Comparison of ENCODE assay signal across 7 cellular contexts in the genomic region with DNA sequence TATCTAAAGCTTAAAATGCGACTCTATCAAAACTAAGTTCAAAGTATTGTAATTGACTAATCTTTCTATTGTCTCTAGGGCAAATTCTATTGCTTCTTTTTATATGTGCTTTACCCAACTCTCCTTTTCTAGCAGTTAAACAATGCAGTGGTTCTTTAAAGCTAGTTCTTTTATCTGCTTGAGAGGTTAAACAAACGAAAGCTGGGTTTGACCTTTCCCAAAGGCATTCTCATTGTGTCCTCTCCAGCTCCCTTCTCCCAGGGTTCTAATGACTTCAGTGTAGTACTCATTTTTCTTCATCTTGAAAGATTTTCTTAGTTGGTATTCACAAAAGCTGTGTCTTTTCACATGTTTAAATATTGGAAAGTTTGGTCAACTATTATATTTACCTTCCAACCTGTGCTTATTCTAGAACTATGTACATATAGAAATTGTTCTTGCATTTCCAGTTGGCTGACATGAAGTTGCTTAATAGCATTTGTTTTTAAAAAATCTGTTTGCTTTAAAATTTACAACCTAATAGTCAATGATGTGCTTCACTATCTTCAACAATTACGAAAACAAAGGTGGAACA. TPM values are rescaled to one million over a fixed set of nuclear protein-coding genes. Genes with fewer than 3 reads are reported as not detected.
DNase-seq lines count a peak whose midpoint lies in the region; ATAC-seq, FAIRE-seq and TF ChIP-seq lines count a peak whose summit lies in the region.

No MANE protein-coding gene starts in this region.

- H4K8ac ChIP-seq in trophoblast cell (ENCODE audit: low read depth, low read length): no peak overlapping the region

- no peak overlapping the region for H3K14ac ChIP-seq in trophoblast cell (ENCODE audit: low read length)

- H2BK120ac ChIP-seq in trophoblast cell (ENCODE audit: insufficient read depth, low read length, poor library complexity): no peak overlapping the region

- H3K4ac ChIP-seq in trophoblast cell (ENCODE audit: low read depth, low read length): no peak overlapping the region

- no peak overlapping the region for H2AK5ac ChIP-seq in trophoblast cell (ENCODE audit: low read length)

- H3F3A ChIP-seq in neural progenitor cell (ENCODE audit: low read depth): peaks cover 33% of the 10 kb centered on the region

- H4K12ac ChIP-seq in trophoblast cell (ENCODE audit: low read depth, low read length): no peak overlapping the region

- H3K4me2 ChIP-seq in neural progenitor cell: peak overlapping the region; percentile 76
- H3K4me2 ChIP-seq in trophoblast cell (ENCODE audit: low read length): no peak overlapping the region

- H2BK5ac ChIP-seq in trophoblast cell (ENCODE audit: low read depth, low read length, poor library complexity): no peak overlapping the region

- H3K4me1 ChIP-seq in neural progenitor cell (peaks cover 45% of the 10 kb centered on the region), trophoblast cell (ENCODE audit: control insufficient read depth in 1 of 2, insufficient read depth in 2 of 2, low read length in 2 of 2) (peaks cover 3 to 7% of the 10 kb centered on the region in 2 experiments)

- TF ChIP-seq CTCF in D721Med (IDR thresholded peaks at IDR 0.05; ENCODE audit: insufficient read depth, missing control alignments): no peak
- no peak for TF ChIP-seq CTCF in neural progenitor cell (IDR thresholded peaks at IDR 0.05)

- H3K18ac ChIP-seq in trophoblast cell (ENCODE audit: low read length): no peak overlapping the region

- H3K27ac ChIP-seq in neural progenitor cell (peak overlapping the region; percentile 49), trophoblast cell (ENCODE audit: low read depth, low read length) (no peak overlapping the region)

- WGBS in trophoblast cell (ENCODE audit: extremely low coverage, insufficient coverage, insufficient read length): no CpG with 5 or more reads among the region's 3 CpGs

- H4K20me1 ChIP-seq in neural progenitor cell (ENCODE audit: low read depth): peaks cover 57% of the 10 kb centered on the region

- no peak overlapping the region for H3K23ac ChIP-seq in trophoblast cell (ENCODE audit: low read length)

- no peak overlapping the region for H2BK12ac ChIP-seq in trophoblast cell (ENCODE audit: low read length)

- in situ Hi-C loops in KBM-7 (cut with MboI; ENCODE audit: low pct_unique_long_range_greater_than_20kb, low sequenced_read_pairs): no loop called here

- FAIRE-seq in D721Med (lab: Jason Lieb, UNC): peak; percentile 88

- H3K9ac ChIP-seq in neural progenitor cell (no peak overlapping the region), trophoblast cell (ENCODE audit: low read length) (no peak overlapping the region)

- H3K9me3 ChIP-seq in neural progenitor cell (ENCODE audit: low read depth): no peaks in the 10 kb centered on the region
- no peaks in the 10 kb centered on the region for H3K9me3 ChIP-seq in trophoblast cell (ENCODE audit: insufficient read depth, low read depth, low read length)

- H2AFZ ChIP-seq in neural progenitor cell (replicated peaks) (no peak overlapping the region), trophoblast cell (ENCODE audit: insufficient read depth, low read length, poor library complexity) (no peak overlapping the region)

- H3K36me3 ChIP-seq in neural progenitor cell: no peaks in the 10 kb centered on the region
- no peaks in the 10 kb centered on the region for H3K36me3 ChIP-seq in trophoblast cell (ENCODE audit: control insufficient read depth in 1 of 2, insufficient read depth in 2 of 2, low read length in 2 of 2)

- ATAC-seq in esophagus mucosa: no peak

- H3K27me3 Mint-ChIP-seq in neural progenitor cell (ENCODE audit: insufficient read depth, low read depth): peaks cover 2% of the 10 kb centered on the region

- H3K79me2 ChIP-seq in neural progenitor cell (ENCODE audit: low read depth) (peaks cover 64% of the 10 kb centered on the region), trophoblast cell (ENCODE audit: control insufficient read depth, insufficient read depth, low read length, poor library complexity) (peaks cover 2% of the 10 kb centered on the region)

- H3K4me3 ChIP-seq in neural progenitor cell (peak overlapping the region; percentile 63), trophoblast cell (ENCODE audit: low read depth, low read length) (no peak overlapping the region)

- DNase-seq in D721Med (ENCODE audit: insufficient read length, low spot score) (no peak), KBM-7 (peak; percentile 4), dermis blood vessel endothelial cell (peak; percentile 30), neural progenitor cell (ENCODE audit: low spot score) (peak; percentile 83), trophoblast cell (no peak), NCI-H446 treated with DMSO at 0.1 percent for 48 hours (lab: John Stamatoyannopoulos, UW) (no peak)

- no peak overlapping the region for H3K27ac Mint-ChIP-seq in neural progenitor cell

- H3K4me1 Mint-ChIP-seq in neural progenitor cell: peaks cover 17% of the 10 kb centered on the region

- H3K9me3 Mint-ChIP-seq in neural progenitor cell: peaks cover 9% of the 10 kb centered on the region

- H3K79me1 ChIP-seq in trophoblast cell (ENCODE audit: low read length): peaks cover 2% of the 10 kb centered on the region

- H3K27me3 ChIP-seq in neural progenitor cell (no peaks in the 10 kb centered on the region), trophoblast cell (ENCODE audit: insufficient read depth, low read length) (peaks cover 7% of the 10 kb centered on the region)

- no peak overlapping the region for H4K91ac ChIP-seq in trophoblast cell (ENCODE audit: low read depth, low read length)

- peak overlapping the region; percentile 95 for H3K4me3 Mint-ChIP-seq in neural progenitor cell

- peaks cover 6% of the 10 kb centered on the region for H3K36me3 Mint-ChIP-seq in neural progenitor cell

RNA-seq across cellular contexts. Expression of a gene that starts 1.5 kb away (rescaled TPM):
- total RNA-seq in dermis blood vessel endothelial cell (19.4 and 35.9 TPM in 2 replicates), neural progenitor cell (ENCODE audit: low replicate concordance) (89.2 and 106 TPM in 2 replicates), esophagus mucosa (2.0 TPM)
- 3.3 and 3.6 TPM in 2 replicates for polyA plus RNA-seq in trophoblast cell (2013)

Comparison
In these comparisons a context has a peak if more than half of its experiments do, and no peak if none do; other contexts are left out.
1. DNase-seq: peak in KBM-7 (single experiment), dermis blood vessel endothelial cell (single experiment) and neural progenitor cell (single experiment); none in D721Med (single experiment), trophoblast cell (0 of 2) and NCI-H446 treated with DMSO at 0.1 percent for 48 hours (single experiment).